Comparison of ENCODE assay signal across 25 cellular contexts in genomic region chr18:52408800-52409302, GRCh38.
DNase-seq lines count a peak whose midpoint lies in the region; ATAC-seq, FAIRE-seq and TF ChIP-seq lines count a peak whose summit lies in the region.
"Had no signal": no experiment of that assay in that cellular context is flagged by ENCODE, and none has a peak within 500 bp of the region (broad histone marks: within the 10 kb centered on the region; RNA-seq: fewer than 3 reads in every experiment).

No MANE protein-coding gene starts in this region.

- WGBS in esophagus muscularis mucosa: 43% methylated on average over 2 of the region's 2 CpGs
- 66 to 84% (median 74%) methylated on average over 2 of the region's 2 CpGs for WGBS in heart left ventricle, 4 donors

- TF ChIP-seq CTCF in D721Med (IDR thresholded peaks at IDR 0.05; ENCODE audit: insufficient read depth, missing control alignments) (no peak), esophagus muscularis mucosa (IDR thresholded peaks at IDR 0.05) (no peak), heart left ventricle (IDR thresholded peaks at IDR 0.05) (no peak)

- H3K27ac ChIP-seq in esophagus muscularis mucosa (replicated peaks in 1 of 4): no peak overlapping the region
- no peak overlapping the region for H3K27ac ChIP-seq in heart left ventricle

- H3K4me1 ChIP-seq in esophagus muscularis mucosa (no peaks in the 10 kb centered on the region), heart left ventricle (no peaks in the 10 kb centered on the region)
- H3K4me1 ChIP-seq: Caco-2 had no signal

- no peak overlapping the region for H3K4me3 ChIP-seq in esophagus muscularis mucosa
- no peak overlapping the region for H3K4me3 ChIP-seq in heart left ventricle
- H3K4me3 ChIP-seq: GM23338, K562 had no signal

- H3K36me3 ChIP-seq in esophagus muscularis mucosa (no peaks in the 10 kb centered on the region), heart left ventricle (no peaks in the 10 kb centered on the region)

- intact Hi-C loops in esophagus muscularis mucosa (cut with DNase I) (no loop called here), sciatic nerve (cut with DNase I) (no loop called here), heart left ventricle (cut with DNase I) (no loop called here)

- no peak for DNase-seq in D721Med (ENCODE audit: insufficient read length, low spot score)
- DNase-seq in HT1080 (ENCODE audit: low read depth): peak; percentile 40
- peak; percentile 42 for DNase-seq in esophagus muscularis mucosa (ENCODE audit: extremely low spot score)
- DNase-seq in sciatic nerve (ENCODE audit: low spot score): no peak
- DNase-seq in activated CD8-positive, alpha-beta memory T cell treated with anti-CD3 and anti-CD28 coated beads for 24 hours: no peak
- DNase-seq in heart left ventricle: no peak
- DNase-seq in AML-193 (lab: John Stamatoyannopoulos, UW): no peak
- DNase-seq: C1 segment of cervical spinal cord; Caco-2; CD4-positive, alpha-beta memory T cell; DMS 273 treated with DMSO at 0.1 percent for 48 hours; H9; MV-4-11; NCI-H1105 treated with DMSO at 0.1 percent for 48 hours; NCI-H1694 treated with DMSO at 0.1 percent for 48 hours; NCI-H2171 treated with DMSO at 0.1 percent for 48 hours; NCI-H524; NCI-H774; NK-92 treated with Interleukin-12 subunit alpha and Interleukin-12 subunit beta, amount 100 ng/mL, for 24 hours; RPMI8226; SHP77; T-helper 1 cell had no signal

- TF ChIP-seq POLR2A in esophagus muscularis mucosa (IDR thresholded peaks at IDR 0.05; ENCODE audit: low read depth) (no peak), heart left ventricle (IDR thresholded peaks at IDR 0.05) (no peak)

- H3K27me3 ChIP-seq in esophagus muscularis mucosa (no peaks in the 10 kb centered on the region), heart left ventricle (no peaks in the 10 kb centered on the region)

- TF ChIP-seq EP300 in esophagus muscularis mucosa (IDR thresholded peaks at IDR 0.05): no peak

- FAIRE-seq in D721Med (lab: Jason Lieb, UNC): peak; percentile 91
- FAIRE-seq: A204.1, K562 had no signal

- peak; percentile 96 for ATAC-seq in sciatic nerve
- no peak for ATAC-seq in heart left ventricle
- ATAC-seq: GM23338, K562 had no signal

- H3K9me3 ChIP-seq in esophagus muscularis mucosa (no peaks in the 10 kb centered on the region), heart left ventricle (no peaks in the 10 kb centered on the region)
- H3K9me3 ChIP-seq: Caco-2 had no signal

Comparison
In these comparisons a context has a peak if more than half of its experiments do, and no peak if none do; other contexts are left out.
1. DNase-seq: peak in HT1080 (single experiment) and esophagus muscularis mucosa (single experiment); none in D721Med (single experiment), sciatic nerve (single experiment), activated CD8-positive, alpha-beta memory T cell treated with anti-CD3 and anti-CD28 coated beads for 24 hours (single experiment), heart left ventricle (0 of 5) and AML-193 (0 of 2).